In the genomic region with DNA sequence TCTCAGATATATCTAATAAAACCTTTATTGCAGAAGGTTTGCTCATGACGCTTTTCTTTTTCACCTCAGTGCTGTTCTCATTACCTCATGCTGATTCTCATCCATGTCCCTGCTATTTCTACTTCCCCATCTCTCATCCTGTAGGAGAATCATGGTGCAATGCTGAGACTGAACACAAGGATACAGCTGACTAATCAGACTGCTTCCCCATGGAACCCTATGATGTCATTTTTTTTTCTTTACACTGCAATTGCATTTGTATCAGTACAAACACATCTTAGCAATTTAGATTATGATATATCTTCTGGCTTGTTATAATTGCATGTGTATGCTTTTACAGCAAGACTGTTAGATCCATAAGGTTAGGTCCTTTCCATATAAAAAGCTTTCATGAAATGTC, we compare ENCODE assay signal across 12 cellular contexts.
A peak's percentile ranks its signal among the peaks of the same experiment; 100 is the strongest.
DNase-seq lines count a peak whose midpoint lies in the region; ATAC-seq and TF ChIP-seq lines count a peak whose summit lies in the region.
"Had no signal": no experiment of that assay in that cellular context is flagged by ENCODE, and none has a peak within 500 bp of the region (broad histone marks: within the 10 kb centered on the region; RNA-seq: fewer than 3 reads in every experiment).

No MANE protein-coding gene starts in this region.

- no peaks in the 10 kb centered on the region for H3K9me3 ChIP-seq in effector memory CD4-positive, alpha-beta T cell (ENCODE audit: control insufficient read depth, low read length)
- H3K9me3 ChIP-seq: thyroid gland had no signal

- no peaks in the 10 kb centered on the region for H3K36me3 ChIP-seq in effector memory CD4-positive, alpha-beta T cell (ENCODE audit: control insufficient read depth, insufficient read depth, low read length)
- H3K36me3 ChIP-seq: thyroid gland had no signal

- no peaks in the 10 kb centered on the region for H3K4me1 ChIP-seq in effector memory CD4-positive, alpha-beta T cell (ENCODE audit: control insufficient read depth, insufficient read depth, low read length, poor library complexity, severe bottlenecking)
- H3K4me1 ChIP-seq: thyroid gland had no signal

- no peak for ATAC-seq in GM21381 (IDR thresholded peaks at IDR 0.05; ENCODE audit: unreplicated experiment)
- no peak for ATAC-seq in activated naive CD4-positive, alpha-beta T cell treated with anti-CD3 and anti-CD28 coated beads, Interleukin-2, amount 50 U/mL, for 72 hours
- ATAC-seq in GM21529 (IDR thresholded peaks at IDR 0.05; ENCODE audit: unreplicated experiment): no peak
- ATAC-seq: effector memory CD8-positive, alpha-beta T cell had no signal

- TF ChIP-seq CTCF in AG10803 (conservative IDR thresholded peaks at IDR 0.05; ENCODE audit: low read length) (no peak; the same call in 1 of the 2 replicates), astrocyte of the spinal cord (IDR thresholded peaks at IDR 0.05; ENCODE audit: low read depth, low read length) (peak; percentile 32)

- peak; percentile 29 for DNase-seq in AG10803 (ENCODE audit: low read depth)
- DNase-seq in HT-29 (ENCODE audit: low spot score): peak; percentile 65
- DNase-seq in astrocyte of the spinal cord (ENCODE audit: low read depth, low spot score): peak; percentile 40
- DNase-seq in kidney glomerular epithelial cell (lab: John Stamatoyannopoulos, UW): peak; percentile 32
- no peak for DNase-seq in activated naive CD4-positive, alpha-beta T cell treated with anti-CD3 and anti-CD28 coated beads, Interleukin-2, amount 50 U/mL, for 72 hours (ENCODE audit: low spot score in 2 of 2)
- no peak for DNase-seq in effector memory CD4-positive, alpha-beta T cell
- DNase-seq: activated gamma-delta T cell treated with Interleukin-2 at 50 U/mL for 16 hours; Calu3; effector memory CD8-positive, alpha-beta T cell; thyroid gland had no signal

- H3K4me3 ChIP-seq in AG10803 (ENCODE audit: low read length): no peak overlapping the region
- H3K4me3 ChIP-seq in astrocyte of the spinal cord (ENCODE audit: low read depth, low read length): no peak overlapping the region
- H3K4me3 ChIP-seq in effector memory CD4-positive, alpha-beta T cell (ENCODE audit: insufficient read depth, low read depth, low read length, poor library complexity, severe bottlenecking): no peak overlapping the region
- H3K4me3 ChIP-seq: thyroid gland had no signal

- H3K27ac ChIP-seq in effector memory CD4-positive, alpha-beta T cell (ENCODE audit: insufficient read depth, low read length, poor library complexity, severe bottlenecking): no peak overlapping the region
- H3K27ac ChIP-seq: thyroid gland had no signal

- no peaks in the 10 kb centered on the region for H3K9me3 Mint-ChIP-seq in activated naive CD4-positive, alpha-beta T cell treated with anti-CD3 and anti-CD28 coated beads, Interleukin-2, amount 50 U/mL, for 72 hours

- no peak overlapping the region for H3K27ac Mint-ChIP-seq in activated naive CD4-positive, alpha-beta T cell treated with anti-CD3 and anti-CD28 coated beads, Interleukin-2, amount 50 U/mL, for 72 hours
- H3K27ac Mint-ChIP-seq: effector memory CD8-positive, alpha-beta T cell had no signal

- no peaks in the 10 kb centered on the region for H3K27me3 ChIP-seq in effector memory CD4-positive, alpha-beta T cell (replicated peaks; ENCODE audit: control insufficient read depth, insufficient read depth, low read length, poor library complexity, severe bottlenecking)
- H3K27me3 ChIP-seq: thyroid gland had no signal

- in situ Hi-C loops in astrocyte of the spinal cord (cut with HindIII; ENCODE audit: low sequenced_read_pairs): no loop called here

- no peaks in the 10 kb centered on the region for H3K36me3 Mint-ChIP-seq in activated naive CD4-positive, alpha-beta T cell treated with anti-CD3 and anti-CD28 coated beads, Interleukin-2, amount 50 U/mL, for 72 hours

Comparison
In these comparisons a context has a peak if more than half of its experiments do, and no peak if none do; other contexts are left out.
1. DNase-seq: peak in AG10803 (single experiment), HT-29 (single experiment), astrocyte of the spinal cord (single experiment) and kidney glomerular epithelial cell (single experiment); none in activated naive CD4-positive, alpha-beta T cell treated with anti-CD3 and anti-CD28 coated beads, Interleukin-2, amount 50 U/mL, for 72 hours (0 of 2) and effector memory CD4-positive, alpha-beta T cell (0 of 3).